8 cellular contexts compared by ENCODE assay signal in genomic region chr3:182682263-182683229, GRCh38.
DNase-seq lines count a peak whose midpoint lies in the region; ATAC-seq, FAIRE-seq and TF ChIP-seq lines count a peak whose summit lies in the region.

No MANE protein-coding gene starts in this region.

- H3K9me3 ChIP-seq in Karpas-422 (ENCODE audit: low read length) = no peaks in the 10 kb centered on the region

- DNase-seq in G401 (ENCODE audit: low spot score) (peak; percentile 3), Karpas-422 (peak; percentile 69), T-helper 9 cell (peak; percentile 29), brain microvascular endothelial cell (peak; percentile 11), immature natural killer cell (peak; percentile 34 to 42 (median 36)), RCC 7860 (ENCODE audit: low spot score) (no peak)
- peak; percentile 76 for DNase-seq in stimulated activated CD4-positive, alpha-beta T cell treated with anti-CD3 and anti-CD28 coated beads, Interleukin-15, amount 100 ng/mL, for 24 hours

- H3K27me3 Mint-ChIP-seq in immature natural killer cell (ENCODE audit: low read depth in 3 of 3) = peaks cover 11 to 18% (median 13%) of the 10 kb centered on the region in 3 donors

- no peak overlapping the region for H3K27ac ChIP-seq in Karpas-422 (ENCODE audit: low read length)
- no peak overlapping the region for H3K27ac ChIP-seq in brain microvascular endothelial cell

- H3K79me2 ChIP-seq in Karpas-422 (ENCODE audit: low read length) = no peaks in the 10 kb centered on the region

- H3K9ac ChIP-seq in Karpas-422 (ENCODE audit: low read length) = peak overlapping the region; percentile 56

- H4K20me1 ChIP-seq in Karpas-422 (ENCODE audit: insufficient read depth, low read depth, low read length) = no peaks in the 10 kb centered on the region

- H3K4me1 Mint-ChIP-seq in immature natural killer cell = peaks cover 7 to 21% of the 10 kb centered on the region in 2 donors

- in situ Hi-C loops in G401 (cut with HindIII; ENCODE audit: low sequenced_read_pairs) (no loop called here), brain microvascular endothelial cell (cut with HindIII; ENCODE audit: low pct_ligation_motif_present, low sequenced_read_pairs) (loop anchor here (10.0 kb wide), 1 partner anchor 978 kb away; no protein-coding TSS in a partner anchor)

- TF ChIP-seq CTCF in brain microvascular endothelial cell (IDR thresholded peaks at IDR 0.05; ENCODE audit: low read depth, low read length, missing control alignments) = peak; percentile 38

- peak; percentile 92 for ATAC-seq in GM21737 (IDR thresholded peaks at IDR 0.05; ENCODE audit: unreplicated experiment)

- no peak for FAIRE-seq in RCC 7860 (lab: Jason Lieb, UNC)

- H3K27me3 ChIP-seq in Karpas-422 (ENCODE audit: low read length) (no peaks in the 10 kb centered on the region), brain microvascular endothelial cell (replicated peaks) (no peaks in the 10 kb centered on the region)

- H3K27ac Mint-ChIP-seq in immature natural killer cell = peak overlapping the region in 1 of 6 donors; percentile 59

- H2AFZ ChIP-seq in Karpas-422 (ENCODE audit: low read length) = peak overlapping the region; percentile 99

- no peaks in the 10 kb centered on the region for H3K9me2 ChIP-seq in Karpas-422 (replicated peaks; ENCODE audit: insufficient read depth, low read length)

- H3K4me2 ChIP-seq in Karpas-422 (ENCODE audit: low read depth, low read length, poor library complexity, severe bottlenecking) = peak overlapping the region; percentile 94

- H3K36me3 Mint-ChIP-seq in immature natural killer cell = peaks cover 0 to 4% (median 0%) of the 10 kb centered on the region in 3 donors

- H3K9me3 Mint-ChIP-seq in immature natural killer cell = no peaks in the 10 kb centered on the region

- no peaks in the 10 kb centered on the region for H3K36me3 ChIP-seq in Karpas-422 (ENCODE audit: insufficient read depth, low read length)
- H3K36me3 ChIP-seq in brain microvascular endothelial cell (replicated peaks) = no peaks in the 10 kb centered on the region

- peak overlapping the region; percentile 72 for H3K4me3 ChIP-seq in Karpas-422 (ENCODE audit: low read length)
- H3K4me3 ChIP-seq in brain microvascular endothelial cell (ENCODE audit: low read depth, low read length) = peak overlapping the region; percentile 65

- H3K4me3 Mint-ChIP-seq in immature natural killer cell = peak overlapping the region; percentile 63 to 83 (median 74)

- H3K4me1 ChIP-seq in Karpas-422 (ENCODE audit: low read length) = peaks cover 20% of the 10 kb centered on the region
